In genomic region chr3:38020342-38020726, GRCh38 we compare ENCODE assay signal across 18 cellular contexts. TPM values are rescaled to one million over a fixed set of nuclear protein-coding genes. Genes with fewer than 3 reads are reported as not detected.
"Had no signal": no experiment of that assay in that cellular context is flagged by ENCODE, and none has a peak within 500 bp of the region (broad histone marks: within the 10 kb centered on the region; RNA-seq: fewer than 3 reads in every experiment).

No MANE protein-coding gene starts in this region.

- H3K27me3 ChIP-seq: cardiac muscle cell, tibial artery had no signal

- H3K4me3 ChIP-seq: cardiac muscle cell, tibial artery had no signal

- H3K27ac Mint-ChIP-seq: activated naive CD4-positive, alpha-beta T cell treated with anti-CD3 and anti-CD28 coated beads, Interleukin-2, amount 50 U/mL, for 24 hours had no signal

- H3K9me3 Mint-ChIP-seq: activated naive CD4-positive, alpha-beta T cell treated with anti-CD3 and anti-CD28 coated beads, Interleukin-2, amount 50 U/mL, for 24 hours; natural killer cell treated with Interleukin-12 subunit alpha and Interleukin-12 subunit beta and Interleukin-15 and Interleukin-18, amount 100 ng/mL, for 72 hours had no signal

- H3K9me3 ChIP-seq: tibial artery had no signal

- H3K4me3 Mint-ChIP-seq: activated naive CD4-positive, alpha-beta T cell treated with anti-CD3 and anti-CD28 coated beads, Interleukin-2, amount 50 U/mL, for 24 hours; natural killer cell treated with Interleukin-12 subunit alpha and Interleukin-12 subunit beta and Interleukin-15 and Interleukin-18, amount 100 ng/mL, for 72 hours had no signal

- ATAC-seq: left cardiac atrium; natural killer cell treated with Interleukin-12 subunit alpha and Interleukin-12 subunit beta and Interleukin-15 and Interleukin-18, amount 100 ng/mL, for 72 hours; stimulated activated naive CD8-positive, alpha-beta T cell treated with anti-CD3 and anti-CD28 coated beads, Interleukin-15, Interleukin-2, amounts not matched to agents 100 U/mL and 50 U/mL, for 24 hours had no signal

- H3K27me3 Mint-ChIP-seq: activated naive CD4-positive, alpha-beta T cell treated with anti-CD3 and anti-CD28 coated beads, Interleukin-2, amount 50 U/mL, for 24 hours; natural killer cell treated with Interleukin-12 subunit alpha and Interleukin-12 subunit beta and Interleukin-15 and Interleukin-18, amount 100 ng/mL, for 72 hours had no signal

- H3K27ac ChIP-seq: cardiac muscle cell, tibial artery, VCaP had no signal

- DNase-seq: activated CD4-positive, alpha-beta T cell treated with anti-CD3 and anti-CD28 coated beads, Interleukin-2, amount 50 U/mL, for 4 hours; activated gamma-delta T cell; activated T-cell treated with anti-CD3 and anti-CD28 coated beads, Interleukin-2, amount 50 U/mL, for 1 hour; dermis blood vessel endothelial cell; effector memory CD4-positive, alpha-beta T cell; left cardiac atrium; retina; stimulated activated CD4-positive, alpha-beta T cell treated with anti-CD3 and anti-CD28 coated beads, Interleukin-12 subunit alpha, Interleukin-12 subunit beta, amount 100 ng/mL, for 4 hours; stimulated activated CD4-positive, alpha-beta T cell treated with anti-CD3 and anti-CD28 coated beads, Interleukin-1b, Interleukin-23, amount 100 ng/mL, for 48 hours; stimulated activated CD8-positive, alpha-beta memory T cell treated with anti-CD3 and anti-CD28 coated beads, Interleukin-4, amount 100 ng/mL, for 48 hours; stimulated activated naive CD8-positive, alpha-beta T cell treated with anti-CD3 and anti-CD28 coated beads, Interleukin-15, Interleukin-2, amounts not matched to agents 100 U/mL and 50 U/mL, for 24 hours; T-helper 2 cell had no signal

RNA-seq across cellular contexts. Expression of gene DLEC1, which starts 18.7 kb away (rescaled TPM):
- total RNA-seq: glomerular endothelial cell had no signal
- polyA plus RNA-seq: cardiac muscle cell had no signal
